ENCODE assay signal across 8 cellular contexts in genomic region chr11:128757235-128757711, GRCh38.
DNase-seq lines count a peak whose midpoint lies in the region; ATAC-seq, FAIRE-seq and TF ChIP-seq lines count a peak whose summit lies in the region.

No MANE protein-coding gene starts in this region.

- no peak for FAIRE-seq in kidney (lab: Jason Lieb, UNC)

- no peaks in the 10 kb centered on the region for H3K27me3 ChIP-seq in IMR-90 (ENCODE audit: control insufficient read depth, insufficient read depth, low read length)

- peak overlapping the region; percentile 90 for H3K27ac Mint-ChIP-seq in activated CD4-positive, alpha-beta T cell treated with anti-CD3 and anti-CD28 coated beads, Interleukin-2, amount 10 ng/mL, durations not matched to agents 24 days and 14 days
- peak overlapping the region; percentile 33 for H3K27ac Mint-ChIP-seq in endothelial cell (ENCODE audit: unreplicated experiment)

- CTCF ChIA-PET in IMR-90 (lab: Yijun Ruan, JAX): interaction anchor here (0.6 kb wide), 1 partner anchor 99 kb away, joined by 5 read pairs; no protein-coding TSS in a partner anchor

- H3K14ac ChIP-seq in IMR-90 (replicated peaks; ENCODE audit: low read depth, low read length): no peak overlapping the region

- no peak overlapping the region; the same call in 1 of the 2 replicates for H3K23ac ChIP-seq in IMR-90 (ENCODE audit: low read depth, low read length)

- in situ Hi-C loops in IMR-90 (cut with MboI; ENCODE audit: low sequenced_read_pairs): no loop called here

- no peak overlapping the region for H3K4me2 ChIP-seq in IMR-90 (ENCODE audit: low read depth, low read length)

- no peak overlapping the region for H3K27ac ChIP-seq in IMR-90 (ENCODE audit: insufficient read depth, low read length)
- no peak overlapping the region for H3K27ac ChIP-seq in kidney (ENCODE audit: low read depth in 2 of 2, low read length in 2 of 2)

- H2BK20ac ChIP-seq in IMR-90 (ENCODE audit: low read depth, low read length): no peak overlapping the region

- H2AK9ac ChIP-seq in IMR-90 (replicated peaks; ENCODE audit: low read depth, low read length, poor library complexity): no peak overlapping the region

- TF ChIP-seq CTCF in IMR-90 (conservative IDR thresholded peaks at IDR 0.05; ENCODE audit: low read depth, low read length) (peak; percentile 41), endothelial cell (IDR thresholded peaks at IDR 0.05; ENCODE audit: unreplicated experiment) (no peak), kidney (IDR thresholded peaks at IDR 0.05; ENCODE audit: borderline replicate concordance, extremely low read depth, insufficient read depth) (no peak), foreskin fibroblast (IDR thresholded peaks at IDR 0.05; ENCODE audit: low read depth, low read length) (no peak)

- H3K9me3 Mint-ChIP-seq in activated CD4-positive, alpha-beta T cell treated with anti-CD3 and anti-CD28 coated beads, Interleukin-2, amount 10 ng/mL, durations not matched to agents 24 days and 14 days: no peaks in the 10 kb centered on the region
- H3K9me3 Mint-ChIP-seq in endothelial cell (ENCODE audit: unreplicated experiment): no peaks in the 10 kb centered on the region

- H3K56ac ChIP-seq in IMR-90 (ENCODE audit: extremely low read depth, insufficient read depth, low read length): no peak overlapping the region

- no TSS peak for BruUV-seq in IMR-90 (replicated peaks; lab: Mats Ljungman, UMichigan)

- H3K4me3 Mint-ChIP-seq in activated CD4-positive, alpha-beta T cell treated with anti-CD3 and anti-CD28 coated beads, Interleukin-2, amount 10 ng/mL, durations not matched to agents 24 days and 14 days: peak overlapping the region; percentile 37
- peak overlapping the region; percentile 48 for H3K4me3 Mint-ChIP-seq in endothelial cell (ENCODE audit: unreplicated experiment)

- DNase-seq in GF-D8 (lab: John Stamatoyannopoulos, UW) (peak; percentile 95), IMR-90 (peak; percentile 48), endothelial cell (ENCODE audit: low spot score) (no peak), kidney (no peak), foreskin fibroblast (no peak)
- DNase-seq in activated CD4-positive, alpha-beta T cell treated with anti-CD3 and anti-CD28 coated beads, Interleukin-2, amount 10 ng/mL, durations not matched to agents 24 days and 14 days: peak; percentile 89
- peak; percentile 29 to 38 for DNase-seq in stimulated activated CD4-positive, alpha-beta T cell treated with anti-CD3 and anti-CD28 coated beads, Interleukin-15, amount 100 ng/mL, for 1 hour (ENCODE audit: low read depth in 1 of 2, low spot score in 1 of 2)

- H3K4me1 ChIP-seq in IMR-90 (ENCODE audit: control insufficient read depth, insufficient read depth, low read length): peaks cover 10% of the 10 kb centered on the region; the same call in 1 of the 2 replicates
- peaks cover 0 to 7% of the 10 kb centered on the region in 2 donors for H3K4me1 ChIP-seq in kidney (ENCODE audit: control insufficient read depth in 1 of 2, insufficient read depth in 1 of 2, low read depth in 1 of 2, low read length in 2 of 2)

- POLR2A ChIA-PET in IMR-90 (lab: Charles Lee; ENCODE audit: unreplicated experiment): no interaction called here

- H2BK120ac ChIP-seq in IMR-90 (ENCODE audit: low read depth, low read length): no peak overlapping the region; the same call in 1 of the 2 replicates

- H2AFZ ChIP-seq in IMR-90 (replicated peaks; ENCODE audit: low read length, poor library complexity): no peak overlapping the region

- intact Hi-C loops in IMR-90 (cut with micrococcal nuclease): no loop called here
- intact Hi-C loops in activated CD4-positive, alpha-beta T cell treated with anti-CD3 and anti-CD28 coated beads, Interleukin-2, amount 10 ng/mL, durations not matched to agents 24 days and 14 days (cut with micrococcal nuclease): loop anchor here (1.0 to 5.0 kb wide), 8 partner anchors 22 to 585 kb away; no protein-coding TSS in a partner anchor
- intact Hi-C loops in kidney (cut with DNase I): no loop called here

- H3K9me3 ChIP-seq in IMR-90 (ENCODE audit: control insufficient read depth, insufficient read depth, low read length): no peaks in the 10 kb centered on the region
- no peaks in the 10 kb centered on the region for H3K9me3 ChIP-seq in kidney (ENCODE audit: control insufficient read depth in 1 of 2, low read length in 2 of 2)

- H3K36me3 Mint-ChIP-seq in activated CD4-positive, alpha-beta T cell treated with anti-CD3 and anti-CD28 coated beads, Interleukin-2, amount 10 ng/mL, durations not matched to agents 24 days and 14 days (ENCODE audit: low read depth): peaks cover 42% of the 10 kb centered on the region
- peaks cover 70% of the 10 kb centered on the region for H3K36me3 Mint-ChIP-seq in endothelial cell (ENCODE audit: low read depth, unreplicated experiment)

- H3K9ac ChIP-seq in IMR-90 (ENCODE audit: low read depth, low read length) (no peak overlapping the region), kidney (ENCODE audit: low read length in 2 of 2) (no peak overlapping the region)

- peaks cover 59% of the 10 kb centered on the region for H3K4me1 Mint-ChIP-seq in activated CD4-positive, alpha-beta T cell treated with anti-CD3 and anti-CD28 coated beads, Interleukin-2, amount 10 ng/mL, durations not matched to agents 24 days and 14 days
- H3K4me1 Mint-ChIP-seq in endothelial cell (ENCODE audit: unreplicated experiment): peaks cover 67% of the 10 kb centered on the region

- no peak overlapping the region for H3K4ac ChIP-seq in IMR-90 (ENCODE audit: low read depth, low read length)

- WGBS in IMR-90 (ENCODE audit: extremely low coverage in 2 of 2, insufficient read length in 1 of 2), 2 experiments: no CpG with 5 or more reads among the region's 3 CpGs

- peaks cover 24% of the 10 kb centered on the region; the same call in 1 of the 2 replicates for H3K9me1 ChIP-seq in IMR-90 (ENCODE audit: insufficient read depth, low read length)

- H3K18ac ChIP-seq in IMR-90 (ENCODE audit: low read depth, low read length): no peak overlapping the region

- TF ChIP-seq RAD21 in IMR-90 (IDR thresholded peaks at IDR 0.05; ENCODE audit: low read length): peak; percentile 52

- H3K36me3 ChIP-seq in IMR-90 (ENCODE audit: control insufficient read depth, insufficient read depth, low read length): no peaks in the 10 kb centered on the region
- no peaks in the 10 kb centered on the region for H3K36me3 ChIP-seq in kidney (ENCODE audit: control insufficient read depth in 1 of 2, insufficient read depth in 2 of 2, low read length in 2 of 2)

- no peak overlapping the region for H2BK15ac ChIP-seq in IMR-90 (ENCODE audit: low read depth, low read length)

- dilution Hi-C loops in IMR-90 (cut with HindIII; ENCODE audit: low sequenced_read_pairs, unreplicated experiment): no loop called here

- no peak for TF ChIP-seq POLR2A in IMR-90 (IDR thresholded peaks at IDR 0.05; ENCODE audit: low read depth, low read length)

- H4K8ac ChIP-seq in IMR-90 (ENCODE audit: low read depth in 2 of 2, low read length in 2 of 2): no peak overlapping the region

- no peak overlapping the region for H4K5ac ChIP-seq in IMR-90 (ENCODE audit: low read depth, low read length)

- H3K4me3 ChIP-seq in IMR-90 (ENCODE audit: insufficient read depth, low read depth, low read length): no peak overlapping the region
- H3K4me3 ChIP-seq in kidney (ENCODE audit: low read length in 2 of 2): no peak overlapping the region
- no peak overlapping the region for H3K4me3 ChIP-seq in foreskin fibroblast (ENCODE audit: low read depth in 1 of 2, low read length in 2 of 2)

- ATAC-seq in GM21576 (IDR thresholded peaks at IDR 0.05; ENCODE audit: unreplicated experiment) (peak; percentile 71), IMR-90 (ENCODE audit: low read depth) (no peak)

- H3K79me1 ChIP-seq in IMR-90 (ENCODE audit: low read depth in 1 of 2, low read length in 2 of 2): peaks cover 14 to 20% of the 10 kb centered on the region in 2 experiments

- no peak overlapping the region for H2AK5ac ChIP-seq in IMR-90 (ENCODE audit: low read depth, low read length)

- H4K91ac ChIP-seq in IMR-90 (ENCODE audit: insufficient read depth, low read depth, low read length): no peak overlapping the region

- no peaks in the 10 kb centered on the region for H4K20me1 ChIP-seq in IMR-90 (ENCODE audit: insufficient read depth, low read length)

- H2BK5ac ChIP-seq in IMR-90 (ENCODE audit: low read depth, low read length, poor library complexity, severe bottlenecking): no peak overlapping the region

- no peaks in the 10 kb centered on the region for H3K27me3 Mint-ChIP-seq in activated CD4-positive, alpha-beta T cell treated with anti-CD3 and anti-CD28 coated beads, Interleukin-2, amount 10 ng/mL, durations not matched to agents 24 days and 14 days
- peaks cover 7% of the 10 kb centered on the region for H3K27me3 Mint-ChIP-seq in endothelial cell (ENCODE audit: unreplicated experiment)

TF ChIP-seq in IMR-90, 13 proteins besides CTCF, POLR2A, EP300 and RAD21:
- no peak for TF ChIP-seq ELK1 (IDR thresholded peaks at IDR 0.05; ENCODE audit: borderline replicate concordance, low read depth, low read length)
- peak; percentile 35; the same call in 1 of the 2 replicates for TF ChIP-seq SMC3 (IDR thresholded peaks at IDR 0.05; ENCODE audit: low read depth, low read length)

Comparison
In these comparisons a context has a peak if more than half of its experiments do, and no peak if none do; other contexts are left out.
1. DNase-seq: peak in GF-D8 (single experiment), IMR-90 (single experiment), activated CD4-positive, alpha-beta T cell treated with anti-CD3 and anti-CD28 coated beads, Interleukin-2, amount 10 ng/mL, durations not matched to agents 24 days and 14 days (single experiment) and stimulated activated CD4-positive, alpha-beta T cell treated with anti-CD3 and anti-CD28 coated beads, Interleukin-15, amount 100 ng/mL, for 1 hour (2 of 2); none in endothelial cell (single experiment), kidney (single experiment) and foreskin fibroblast (0 of 2).